Comparison of ENCODE assay signal across 13 cellular contexts in genomic region chr12:50855679-50856078, GRCh38. TPM values are rescaled to one million over a fixed set of nuclear protein-coding genes. Genes with fewer than 3 reads are reported as not detected.
"Had no signal": no experiment of that assay in that cellular context is flagged by ENCODE, and none has a peak within 500 bp of the region (broad histone marks: within the 10 kb centered on the region; RNA-seq: fewer than 3 reads in every experiment).

No MANE protein-coding gene starts in this region.

RNA-seq across cellular contexts. Expression of gene TMPRSS12, which starts 13.0 kb away (rescaled TPM):
- total RNA-seq: activated B cell treated with CpG ODN at 0.5 μM for 24 hours; activated CD4-positive, alpha-beta memory T cell treated with anti-CD3 and anti-CD28 coated beads for 36 hours; activated CD4-positive, alpha-beta memory T cell treated with anti-CD3 and anti-CD28 coated beads, Interleukin-2, amount 10 ng/mL, durations not matched to agents 7 days and 5 days; activated CD4-positive, alpha-beta T cell treated with anti-CD3 and anti-CD28 coated beads for 36 hours; activated CD4-positive, alpha-beta T cell treated with anti-CD3 and anti-CD28 coated beads, Interleukin-2, amount 10 ng/mL, durations not matched to agents 24 days and 14 days; activated CD4-positive, alpha-beta T cell treated with anti-CD3 and anti-CD28 coated beads, Interleukin-2, amount 10 ng/mL, durations not matched to agents 7 days and 5 days; activated CD8-positive, alpha-beta memory T cell treated with anti-CD3 and anti-CD28 coated beads for 36 hours; activated CD8-positive, alpha-beta memory T cell treated with anti-CD3 and anti-CD28 coated beads, Interleukin-2, amount 10 ng/mL, durations not matched to agents 7 days and 5 days; activated CD8-positive, alpha-beta T cell treated with anti-CD3 and anti-CD28 coated beads for 36 hours; activated CD8-positive, alpha-beta T cell treated with anti-CD3 and anti-CD28 coated beads, Interleukin-2, amount 10 ng/mL, durations not matched to agents 7 days and 5 days; T-helper 17 cell; T-helper 2 cell treated with Interferon-gamma antibody and Interleukin-4, amounts not matched to agents 100 ng/mL and 5 ng/mL, for 36 hours; WTC11 had no signal
